In the genomic region with DNA sequence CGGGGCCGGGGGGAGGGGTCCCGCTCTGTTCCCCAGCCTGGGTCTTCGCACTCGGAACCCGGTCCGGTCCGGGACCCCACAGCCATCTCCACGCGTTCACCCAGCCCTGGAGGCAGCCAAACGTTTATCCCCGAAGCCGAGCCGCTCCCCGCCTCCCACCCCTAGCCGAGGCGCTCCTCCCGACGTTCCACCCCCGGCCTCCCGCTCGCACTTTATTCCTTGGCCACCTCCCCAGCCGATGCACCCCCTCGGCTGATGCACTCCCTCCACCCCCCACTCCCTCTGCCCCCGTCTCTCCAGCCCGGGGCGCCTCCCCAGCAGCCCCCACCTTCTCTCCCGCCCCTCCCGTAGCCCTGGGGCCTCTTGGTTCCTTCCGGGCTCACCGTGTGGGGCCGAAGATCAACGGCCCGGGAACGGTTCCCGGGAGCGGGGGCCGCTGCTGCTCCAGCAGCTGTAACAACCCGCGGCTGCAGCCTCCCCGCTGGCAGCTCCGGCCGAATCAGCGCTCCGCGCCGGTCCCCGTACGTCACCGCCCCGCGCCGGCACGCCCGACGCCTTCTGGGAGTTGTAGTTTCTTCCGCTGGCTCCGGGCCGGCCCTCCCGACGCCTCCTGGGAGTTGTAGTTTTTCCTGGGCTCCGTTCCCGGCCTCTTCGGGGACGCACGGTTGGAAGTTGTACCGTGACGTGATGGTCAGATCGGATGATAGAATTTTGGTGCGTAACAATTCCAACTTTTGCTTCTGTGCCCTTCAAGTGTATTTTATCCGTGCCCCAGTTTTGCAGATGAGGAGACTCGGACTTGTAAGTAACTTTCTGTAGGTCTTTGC, we compare ENCODE assay signal across 8 cellular contexts. TPM values are rescaled to one million over a fixed set of nuclear protein-coding genes. Genes with fewer than 3 reads are reported as not detected.
DNase-seq lines count a peak whose midpoint lies in the region; ATAC-seq, FAIRE-seq and TF ChIP-seq lines count a peak whose summit lies in the region.

A gene with protein sequence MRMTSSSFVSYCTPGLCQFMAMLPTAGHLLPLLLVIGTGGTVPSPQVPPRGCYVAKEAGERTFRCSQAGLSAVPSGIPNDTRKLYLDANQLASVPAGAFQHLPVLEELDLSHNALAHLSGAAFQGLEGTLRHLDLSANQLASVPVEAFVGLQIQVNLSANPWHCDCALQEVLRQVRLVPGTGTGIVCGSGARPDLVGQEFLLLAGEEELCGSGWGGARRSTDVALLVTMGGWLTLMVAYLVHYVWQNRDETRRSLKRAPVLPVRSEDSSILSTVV (plus strand): TSS at position 632 of the 827 bp plus-strand sequence. CDS start 13,792 bp downstream, outside the sequence.
A gene with protein sequence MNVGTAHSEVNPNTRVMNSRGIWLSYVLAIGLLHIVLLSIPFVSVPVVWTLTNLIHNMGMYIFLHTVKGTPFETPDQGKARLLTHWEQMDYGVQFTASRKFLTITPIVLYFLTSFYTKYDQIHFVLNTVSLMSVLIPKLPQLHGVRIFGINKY (minus strand): TSS at position 501 of the 827 bp plus-strand sequence. CDS start 3,398 bp downstream, outside the sequence.

- intact Hi-C loops in left ventricle myocardium inferior (cut with micrococcal nuclease), result no loop called here

- H3K36me3 Mint-ChIP-seq in T-helper 1 cell treated with Interleukin-12 subunit alpha and Interleukin-12 subunit beta and Interleukin-4 antibody, amounts not matched to agents 30 μg/mL and 1 μg/mL, for 36 hours (ENCODE audit: low read depth), result peaks cover 39% of the 10 kb centered on the region
- H3K36me3 Mint-ChIP-seq in progenitor cell of endocrine pancreas (ENCODE audit: insufficient read depth), result peaks cover 4% of the 10 kb centered on the region

- H3K4me3 Mint-ChIP-seq in T-helper 1 cell treated with Interleukin-12 subunit alpha and Interleukin-12 subunit beta and Interleukin-4 antibody, amounts not matched to agents 30 μg/mL and 1 μg/mL, for 36 hours, result peak within 1 kb of the TSS; percentile 99
- peak within 1 kb of the TSS; percentile 80 for H3K4me3 Mint-ChIP-seq in progenitor cell of endocrine pancreas (ENCODE audit: low read depth)

- no peaks in the 10 kb centered on the region for H3K27me3 Mint-ChIP-seq in T-helper 1 cell treated with Interleukin-12 subunit alpha and Interleukin-12 subunit beta and Interleukin-4 antibody, amounts not matched to agents 30 μg/mL and 1 μg/mL, for 36 hours (ENCODE audit: low read depth)
- no peaks in the 10 kb centered on the region for H3K27me3 Mint-ChIP-seq in progenitor cell of endocrine pancreas

- no peaks in the 10 kb centered on the region for H3K27me3 ChIP-seq in left ventricle myocardium inferior (ENCODE audit: low read depth)

- peaks cover 49% of the 10 kb centered on the region for H3K4me1 Mint-ChIP-seq in T-helper 1 cell treated with Interleukin-12 subunit alpha and Interleukin-12 subunit beta and Interleukin-4 antibody, amounts not matched to agents 30 μg/mL and 1 μg/mL, for 36 hours (ENCODE audit: low read depth)
- H3K4me1 Mint-ChIP-seq in progenitor cell of endocrine pancreas (ENCODE audit: low read depth), result peaks cover 38% of the 10 kb centered on the region

- H3K36me3 ChIP-seq in left ventricle myocardium inferior, result peaks cover 17% of the 10 kb centered on the region

- TF ChIP-seq POLR2A in GM12891 (IDR thresholded peaks at IDR 0.05; ENCODE audit: low read depth, low read length), result peak; percentile 59

- peak within 1 kb of the TSS; percentile 94 for H3K27ac Mint-ChIP-seq in T-helper 1 cell treated with Interleukin-12 subunit alpha and Interleukin-12 subunit beta and Interleukin-4 antibody, amounts not matched to agents 30 μg/mL and 1 μg/mL, for 36 hours
- H3K27ac Mint-ChIP-seq in progenitor cell of endocrine pancreas, result peak within 1 kb of the TSS; percentile 95

- H3K4me3 ChIP-seq in left ventricle myocardium inferior, result peak within 1 kb of the TSS; percentile 87

- peak; percentile 89 for DNase-seq in GM12891 (ENCODE audit: insufficient read length, low spot score)
- peak; percentile 63 for DNase-seq in NCI-H1694 (lab: John Stamatoyannopoulos, UW)
- peak; percentile 53 to 96 (median 90) for DNase-seq in amygdala (lab: John Stamatoyannopoulos, UW)
- peak; percentile 93 for DNase-seq in left ventricle myocardium inferior
- DNase-seq in progenitor cell of endocrine pancreas (ENCODE audit: low spot score, unreplicated experiment), result peak; percentile 90
- peak; percentile 97 for DNase-seq in ureter (ENCODE audit: low spot score)

- no peaks in the 10 kb centered on the region for H3K9me3 ChIP-seq in left ventricle myocardium inferior (replicated peaks)

- FAIRE-seq in GM12891 (lab: Jason Lieb, UNC), result peak; percentile 98

- H3K9me3 Mint-ChIP-seq in T-helper 1 cell treated with Interleukin-12 subunit alpha and Interleukin-12 subunit beta and Interleukin-4 antibody, amounts not matched to agents 30 μg/mL and 1 μg/mL, for 36 hours, result no peaks in the 10 kb centered on the region
- H3K9me3 Mint-ChIP-seq in progenitor cell of endocrine pancreas (ENCODE audit: low read depth), result no peaks in the 10 kb centered on the region

- H3K27ac ChIP-seq in left ventricle myocardium inferior (replicated peaks), result peak within 1 kb of the TSS; percentile 92

- peaks cover 87% of the 10 kb centered on the region for H3K4me1 ChIP-seq in left ventricle myocardium inferior

- no peak for TF ChIP-seq CTCF in left ventricle myocardium inferior (IDR thresholded peaks at IDR 0.05; ENCODE audit: borderline replicate concordance)
- TF ChIP-seq CTCF in progenitor cell of endocrine pancreas (IDR thresholded peaks at IDR 0.05; ENCODE audit: unreplicated experiment), result no peak

- peak; percentile 76 for ATAC-seq in HG02852 (IDR thresholded peaks at IDR 0.05; ENCODE audit: unreplicated experiment)

TF ChIP-seq in GM12891, 5 proteins besides CTCF, POLR2A, EP300 and RAD21:
- TF ChIP-seq SPI1 (IDR thresholded peaks at IDR 0.05; ENCODE audit: low read depth, low read length) (no peak), POU2F2 (IDR thresholded peaks at IDR 0.05; ENCODE audit: low read depth, low read length) (peak; percentile 49; the same call in 1 of the 2 replicates), POLR2AphosphoS5 (IDR thresholded peaks at IDR 0.05; ENCODE audit: low read depth, low read length) (no peak), TAF1 (IDR thresholded peaks at IDR 0.05; ENCODE audit: low read depth, low read length) (peak; percentile 53; the same call in 1 of the 2 replicates), PAX5 (IDR thresholded peaks at IDR 0.05; ENCODE audit: insufficient read depth, low read length, severe bottlenecking) (peak; percentile 36)

RNA-seq across cellular contexts. Expression of the first gene that starts in this region (rescaled TPM):
- polyA plus RNA-seq in GM12891 (2012; ENCODE audit: low read depth, missing spikeins), result not detected
- total RNA-seq in left ventricle myocardium inferior, result not detected
- not detected in 2 replicates for total RNA-seq in progenitor cell of endocrine pancreas
- not detected for total RNA-seq in ureter

RNA-seq across cellular contexts. Expression of the second gene that starts in this region (rescaled TPM):
- 83.4 TPM for polyA plus RNA-seq in GM12891 (2012; ENCODE audit: low read depth, missing spikeins)
- total RNA-seq in left ventricle myocardium inferior (44.7 TPM), progenitor cell of endocrine pancreas (80.4 and 87.6 TPM in 2 replicates), ureter (147 TPM)

Comparison
In these comparisons a context has a peak if more than half of its experiments do, and no peak if none do; other contexts are left out.
1. Peak in every context shown above with its lines: DNase-seq, ATAC-seq, H3K4me3 ChIP-seq and H3K27ac ChIP-seq.